In genomic region chr3:49718419-49719213, GRCh38 we compare ENCODE assay signal across 9 cellular contexts. TPM values are rescaled to one million over a fixed set of nuclear protein-coding genes. Genes with fewer than 3 reads are reported as not detected.
DNase-seq lines count a peak whose midpoint lies in the region; ATAC-seq, FAIRE-seq and TF ChIP-seq lines count a peak whose summit lies in the region.
"Had no signal": no experiment of that assay in that cellular context is flagged by ENCODE, and none has a peak within 500 bp of the region (broad histone marks: within the 10 kb centered on the region; RNA-seq: fewer than 3 reads in every experiment).

No MANE protein-coding gene starts in this region.

- no peak; the same call in 1 of the 2 replicates for TF ChIP-seq POLR2A in K562 (conservative IDR thresholded peaks at IDR 0.05)
- no peak for TF ChIP-seq POLR2A in lower leg skin (IDR thresholded peaks at IDR 0.05)
- TF ChIP-seq POLR2A in transverse colon (IDR thresholded peaks at IDR 0.05) = no peak

- no peak overlapping the region for H2AFZ ChIP-seq in K562 (ENCODE audit: low read depth, low read length)

- H4K20me1 ChIP-seq in K562 (replicated peaks; ENCODE audit: control insufficient read depth, insufficient read depth, low read length) = 0 out of 2 replicates have a peak, but pooled peaks cover 3% of the 10 kb centered on the region

- intact Hi-C loops in activated naive CD4-positive, alpha-beta T cell treated with anti-CD3 and anti-CD28 coated beads for 36 hours (cut with micrococcal nuclease) = loop anchor here (1.0 to 2.0 kb wide), 3 partner anchors 68 to 186 kb away; partner anchors contain the start of gene IP6K1
- intact Hi-C loops in K562 (cut with micrococcal nuclease) (no loop called here), lower leg skin (cut with DNase I; ENCODE audit: low total_unique reads) (no loop called here), transverse colon (cut with DNase I; ENCODE audit: low total_unique reads) (no loop called here)

- ATAC-seq in K562 (no peak), GM19397 (IDR thresholded peaks at IDR 0.05; ENCODE audit: unreplicated experiment) (no peak)

- H3K4me3 Mint-ChIP-seq in activated naive CD4-positive, alpha-beta T cell treated with anti-CD3 and anti-CD28 coated beads for 36 hours = peak overlapping the region; percentile 76

- TF ChIP-seq EP300 in K562 (IDR thresholded peaks at IDR 0.05; ENCODE audit: low read length) (no peak), transverse colon (IDR thresholded peaks at IDR 0.05; ENCODE audit: low read depth) (no peak)

- 100% methylated on average over 14 of the region's 77 CpGs for WGBS in K562 (ENCODE audit: insufficient coverage, low coverage, missing lambda C conversion rate)
- WGBS in lower leg skin, 2 donors = 31 to 33% methylated on average over 69 to 71 of the region's 77 CpGs
- 54 to 78% methylated on average over 24 to 77 of the region's 77 CpGs for WGBS in transverse colon (ENCODE audit: low coverage in 1 of 2), 2 donors

- H3K4me2 ChIP-seq in K562 (ENCODE audit: insufficient read depth, low read length) = no peak overlapping the region

- H3K27me3 Mint-ChIP-seq in activated naive CD4-positive, alpha-beta T cell treated with anti-CD3 and anti-CD28 coated beads for 36 hours (ENCODE audit: low read depth) = no peaks in the 10 kb centered on the region

- no peak overlapping the region for H3K27ac Mint-ChIP-seq in activated naive CD4-positive, alpha-beta T cell treated with anti-CD3 and anti-CD28 coated beads for 36 hours

- peaks cover 61% of the 10 kb centered on the region; the same call in 2 of the 3 replicates for H3K36me3 ChIP-seq in K562 (ENCODE audit: control insufficient read depth, insufficient read depth, low read length)
- no peaks in the 10 kb centered on the region for H3K36me3 ChIP-seq in transverse colon

- no peaks in the 10 kb centered on the region for H3K9me3 Mint-ChIP-seq in activated naive CD4-positive, alpha-beta T cell treated with anti-CD3 and anti-CD28 coated beads for 36 hours

- H3K4me1 Mint-ChIP-seq in activated naive CD4-positive, alpha-beta T cell treated with anti-CD3 and anti-CD28 coated beads for 36 hours (ENCODE audit: low read depth) = peaks cover 31% of the 10 kb centered on the region

- no peak overlapping the region for H3K4me3 ChIP-seq in K562
- peak overlapping the region; percentile 1 for H3K4me3 ChIP-seq in lower leg skin (ENCODE audit: low read depth, poor library complexity, severe bottlenecking)
- peak overlapping the region; percentile 15 to 51 (median 40) for H3K4me3 ChIP-seq in transverse colon

- peaks cover 10% of the 10 kb centered on the region for H3K79me2 ChIP-seq in K562 (ENCODE audit: control insufficient read depth, insufficient read depth, low read length)

- FAIRE-seq in K562 (lab: Jason Lieb, UNC) = no peak
- FAIRE-seq: TTC549 had no signal

- POLR2A ChIA-PET in K562 (lab: Yijun Ruan, JAX) = no interaction called here

- BruUV-seq in K562 (replicated peaks; lab: Mats Ljungman, UMichigan) = no TSS peak

- no peak for TF ChIP-seq CTCF in K562 (IDR thresholded peaks at IDR 0.05 in 2 of 3, conservative IDR thresholded peaks at IDR 0.05 in 1 of 3; ENCODE audit: insufficient read depth in 2 of 3, low read depth in 1 of 3, low read length in 3 of 3)
- TF ChIP-seq CTCF in lower leg skin (IDR thresholded peaks at IDR 0.05) = no peak
- no peak for TF ChIP-seq CTCF in transverse colon (IDR thresholded peaks at IDR 0.05)
- TF ChIP-seq CTCF in GM13976 (IDR thresholded peaks at IDR 0.05; ENCODE audit: borderline replicate concordance, control extremely low read depth, extremely low read depth, insufficient read depth, missing control alignments) = no peak

- peaks cover 7% of the 10 kb centered on the region for H3K36me3 Mint-ChIP-seq in activated naive CD4-positive, alpha-beta T cell treated with anti-CD3 and anti-CD28 coated beads for 36 hours (ENCODE audit: low read depth)

- no peaks in the 10 kb centered on the region for H3K9me1 ChIP-seq in K562 (ENCODE audit: control insufficient read depth, insufficient read depth, low read length)

- H3K4me1 ChIP-seq in K562 (replicated peaks in 1 of 2; ENCODE audit: control insufficient read depth in 2 of 2, insufficient read depth in 2 of 2, low read length in 2 of 2) (peaks cover 0 to 28% of the 10 kb centered on the region in 2 experiments; a peak in 3 of 5 replicates), transverse colon (peaks cover 16 to 31% (median 26%) of the 10 kb centered on the region in 4 donors)

- H3K27ac ChIP-seq in K562 (ENCODE audit: extremely low read depth, low read depth, low read length) (no peak overlapping the region), transverse colon (peak overlapping the region in 3 of 4 donors; percentile 79 to 84 (median 83))

- in situ Hi-C loops in K562 (cut with MboI) = no loop called here
- in situ Hi-C loops in transverse colon (cut with MboI; ENCODE audit: low pct_ligation_motif_present in 1 of 4, low pct_unique_long_range_greater_than_20kb in 1 of 4, low sequenced_read_pairs in 3 of 4) = no loop called here
- in situ Hi-C loops in GM13976 (cut with MboI; ENCODE audit: low sequenced_read_pairs, unreplicated experiment) = no loop called here

- CTCF ChIA-PET in activated naive CD4-positive, alpha-beta T cell treated with anti-CD3 and anti-CD28 coated beads for 36 hours (lab: Charles Lee) = interaction anchor here (0.5 to 2.5 kb wide), 6 partner anchors 9 to 188 kb away, joined by 3 to 7 read pairs (median 4); no protein-coding TSS in a partner anchor
- CTCF ChIA-PET in K562 (lab: Yijun Ruan, JAX; ENCODE audit: low intra/inter-chr PET ratio) = interaction anchor here (1.2 kb wide), 1 partner anchor 120 kb away, joined by 4 read pairs; no protein-coding TSS in a partner anchor

- no peaks in the 10 kb centered on the region for H3K9me3 ChIP-seq in K562 (replicated peaks; ENCODE audit: control insufficient read depth, insufficient read depth, low read depth, low read length)
- no peaks in the 10 kb centered on the region for H3K9me3 ChIP-seq in transverse colon

- no peaks in the 10 kb centered on the region for H3K27me3 ChIP-seq in K562 (ENCODE audit: control insufficient read depth in 2 of 2, insufficient read depth in 2 of 2, low read length in 2 of 2)
- H3K27me3 ChIP-seq in transverse colon = no peaks in the 10 kb centered on the region

- H3K9ac ChIP-seq in K562 (ENCODE audit: insufficient read depth in 1 of 2, low read depth in 2 of 2, low read length in 2 of 2) = no peak overlapping the region

- no peak for DNase-seq in activated naive CD4-positive, alpha-beta T cell treated with anti-CD3 and anti-CD28 coated beads for 36 hours
- DNase-seq in activated naive CD4-positive, alpha-beta T cell treated with anti-CD3 and anti-CD28 coated beads, Interleukin-2, amount 50 U/mL, for 16 hours = no peak
- DNase-seq in K562 (ENCODE audit: extremely low read depth in 1 of 4, low spot score in 3 of 4) = no peak
- no peak for DNase-seq in lower leg skin (ENCODE audit: low spot score in 2 of 2)
- no peak for DNase-seq in transverse colon
- no peak for DNase-seq in GM13976 (ENCODE audit: low spot score)
- no peak for DNase-seq in hepatic stellate cell (ENCODE audit: low spot score)

- TF ChIP-seq RAD21 in K562 (CRISPR knock-in tag; conservative IDR thresholded peaks at IDR 0.05 in 1 of 2, IDR thresholded peaks at IDR 0.05 in 1 of 2) = no peak

RNA-seq across cellular contexts. Expression of gene AMIGO3, which starts 0.9 kb away (rescaled TPM):
- not detected for total RNA-seq in activated naive CD4-positive, alpha-beta T cell treated with anti-CD3 and anti-CD28 coated beads for 36 hours
- total RNA-seq in K562 (2011; cell fraction: chromatin; rRNA removed; ENCODE audit: low replicate concordance) = 5.9 TPM in 1 of 2 replicates, not detected in the other
- 5.9 and 8.8 TPM in 2 replicates for total RNA-seq in K562 (2011; cell fraction: nucleolus; rRNA removed)
- total RNA-seq in K562 (2011; cell fraction: nucleoplasm; rRNA removed) = 0.51 TPM in 1 of 2 replicates, not detected in the other
- total RNA-seq in K562 (2014; rRNA removed) (0.68 and 1.4 TPM in 2 replicates), K562 (2014; rRNA removed; fragmentation: Illumina TruSeq; extraction: Trizol) (not detected in 2 replicates), K562 (2015; rRNA removed; fragmentation: Illumina TruSeq; extraction: Trizol) (0.26 TPM in 1 of 2 replicates, not detected in the other), K562 (2021) (0.18 and 0.44 TPM in 2 replicates), lower leg skin (1 to 10 TPM; 1.0 to 3.7 (median 3.1) TPM), transverse colon (under 1 TPM in 2 of 4 donors, not detected in 2; 0.68 to 0.79 TPM)
- polyA plus RNA-seq in K562 (2011; rRNA removed) (0.13 and 0.41 TPM in 2 replicates), K562 (2014; fragmentation: Illumina TruSeq; extraction: Trizol) (0.18 TPM in 1 of 2 replicates, not detected in the other), K562 (2014; fragmentation: Nextera tagmentation; extraction: Ambion mirVana) (not detected), K562 (2014; rRNA removed) (2.0 and 2.8 TPM in 2 replicates)
- polyA plus RNA-seq in K562 (2011; cell fraction: cytosol; rRNA removed) = 3.1 TPM in 1 of 2 replicates, not detected in the other
- 2.6 and 8.7 TPM in 2 replicates for polyA plus RNA-seq in K562 (2011; cell fraction: nucleus; rRNA removed)
- polyA plus RNA-seq in K562 (2012) = 0.61 and 4.4 TPM in 2 replicates
- not detected in 2 replicates for polyA minus RNA-seq in K562 (2011; rRNA and poly(A)+ RNA removed)
- 0.38 and 2.4 TPM in 2 replicates for polyA minus RNA-seq in K562 (2011; cell fraction: cytosol; rRNA and poly(A)+ RNA removed)
- 2.4 and 3.3 TPM in 2 replicates for polyA minus RNA-seq in K562 (2011; cell fraction: nucleus; rRNA and poly(A)+ RNA removed)

RNA-seq across cellular contexts. Expression of gene GMPPB, which starts 5.1 kb away (rescaled TPM):
- total RNA-seq in activated naive CD4-positive, alpha-beta T cell treated with anti-CD3 and anti-CD28 coated beads for 36 hours = 10 to 100 TPM; 25.6 to 27.4 TPM
- total RNA-seq in K562 (2011; cell fraction: chromatin; rRNA removed; ENCODE audit: low replicate concordance) = 23.6 and 70.2 TPM in 2 replicates
- total RNA-seq in K562 (2011; cell fraction: nucleolus; rRNA removed) = 47.0 and 56.7 TPM in 2 replicates
- 29.1 and 36.1 TPM in 2 replicates for total RNA-seq in K562 (2011; cell fraction: nucleoplasm; rRNA removed)
- total RNA-seq in K562 (2014; rRNA removed) (11.0 and 18.0 TPM in 2 replicates), K562 (2014; rRNA removed; fragmentation: Illumina TruSeq; extraction: Trizol) (4.3 and 5.5 TPM in 2 replicates), K562 (2015; rRNA removed; fragmentation: Illumina TruSeq; extraction: Trizol) (8.8 and 9.2 TPM in 2 replicates), K562 (2021) (16.4 and 17.4 TPM in 2 replicates), lower leg skin (10 to 100 TPM; 10.1 to 27.6 (median 18.2) TPM), transverse colon (10 to 100 TPM; 37.2 to 53.9 (median 44.2) TPM)
- polyA plus RNA-seq in K562 (2011; rRNA removed) (8.1 and 10.3 TPM in 2 replicates), K562 (2014; fragmentation: Illumina TruSeq; extraction: Trizol) (5.8 and 7.4 TPM in 2 replicates), K562 (2014; fragmentation: Nextera tagmentation; extraction: Ambion mirVana) (under 1 TPM; 0.53 to 0.92 TPM), K562 (2014; rRNA removed) (11.3 and 13.3 TPM in 2 replicates)
- 8.4 and 10.6 TPM in 2 replicates for polyA plus RNA-seq in K562 (2011; cell fraction: cytosol; rRNA removed)
- polyA plus RNA-seq in K562 (2011; cell fraction: nucleus; rRNA removed) = 36.7 and 37.8 TPM in 2 replicates
- 11.6 and 18.7 TPM in 2 replicates for polyA plus RNA-seq in K562 (2012)
- 7.8 and 8.5 TPM in 2 replicates for polyA minus RNA-seq in K562 (2011; rRNA and poly(A)+ RNA removed)
- polyA minus RNA-seq in K562 (2011; cell fraction: cytosol; rRNA and poly(A)+ RNA removed) = 6.6 and 7.7 TPM in 2 replicates
- polyA minus RNA-seq in K562 (2011; cell fraction: nucleus; rRNA and poly(A)+ RNA removed) = 22.8 and 34.7 TPM in 2 replicates

RNA-seq across cellular contexts. Expression of gene RNF123, which starts 29.3 kb away (rescaled TPM):
- 10 to 100 TPM; 20.3 to 21.5 TPM for total RNA-seq in activated naive CD4-positive, alpha-beta T cell treated with anti-CD3 and anti-CD28 coated beads for 36 hours
- 60.1 and 195 TPM in 2 replicates for total RNA-seq in K562 (2011; cell fraction: chromatin; rRNA removed; ENCODE audit: low replicate concordance)
- total RNA-seq in K562 (2011; cell fraction: nucleolus; rRNA removed) = 128 and 136 TPM in 2 replicates
- 70.7 and 81.4 TPM in 2 replicates for total RNA-seq in K562 (2011; cell fraction: nucleoplasm; rRNA removed)
- total RNA-seq in K562 (2014; rRNA removed) (15.0 and 24.2 TPM in 2 replicates), K562 (2014; rRNA removed; fragmentation: Illumina TruSeq; extraction: Trizol) (12.5 and 17.5 TPM in 2 replicates), K562 (2015; rRNA removed; fragmentation: Illumina TruSeq; extraction: Trizol) (14.4 and 15.6 TPM in 2 replicates), K562 (2021) (44.6 and 53.1 TPM in 2 replicates), lower leg skin (10 to 100 TPM; 12.8 to 28.4 (median 26.5) TPM), transverse colon (10 to 100 TPM; 34.6 to 99.5 (median 52.1) TPM)
- polyA plus RNA-seq in K562 (2011; rRNA removed) (30.4 and 48.7 TPM in 2 replicates), K562 (2014; fragmentation: Illumina TruSeq; extraction: Trizol) (28.8 and 29.6 TPM in 2 replicates), K562 (2014; fragmentation: Nextera tagmentation; extraction: Ambion mirVana) (1 to 10 TPM; 8.7 to 8.8 TPM), K562 (2014; rRNA removed) (34.2 and 35.0 TPM in 2 replicates)
- polyA plus RNA-seq in K562 (2011; cell fraction: cytosol; rRNA removed) = 44.7 and 74.3 TPM in 2 replicates
- polyA plus RNA-seq in K562 (2011; cell fraction: nucleus; rRNA removed) = 195 and 281 TPM in 2 replicates
- 22.8 and 35.5 TPM in 2 replicates for polyA plus RNA-seq in K562 (2012)
- polyA minus RNA-seq in K562 (2011; rRNA and poly(A)+ RNA removed) = 22.1 and 29.0 TPM in 2 replicates
- polyA minus RNA-seq in K562 (2011; cell fraction: cytosol; rRNA and poly(A)+ RNA removed) = 28.9 and 31.4 TPM in 2 replicates
- polyA minus RNA-seq in K562 (2011; cell fraction: nucleus; rRNA and poly(A)+ RNA removed) = 45.0 and 58.2 TPM in 2 replicates

RNA-seq across cellular contexts. Expression of gene MST1, which starts 29.3 kb away (rescaled TPM):
- total RNA-seq in activated naive CD4-positive, alpha-beta T cell treated with anti-CD3 and anti-CD28 coated beads for 36 hours = 10 to 100 TPM; 10.7 to 13.1 TPM
- total RNA-seq in K562 (2011; cell fraction: chromatin; rRNA removed; ENCODE audit: low replicate concordance) = 3.9 and 10.8 TPM in 2 replicates
- 8.2 and 12.5 TPM in 2 replicates for total RNA-seq in K562 (2011; cell fraction: nucleolus; rRNA removed)
- total RNA-seq in K562 (2011; cell fraction: nucleoplasm; rRNA removed) = 5.0 and 5.1 TPM in 2 replicates
- total RNA-seq in K562 (2014; rRNA removed) = 0.23 and 0.57 TPM in 2 replicates
- total RNA-seq in K562 (2014; rRNA removed; fragmentation: Illumina TruSeq; extraction: Trizol) = 0.51 TPM in 1 of 2 replicates, not detected in the other
- 0.26 and 0.40 TPM in 2 replicates for total RNA-seq in K562 (2015; rRNA removed; fragmentation: Illumina TruSeq; extraction: Trizol)
- 1.2 and 1.4 TPM in 2 replicates for total RNA-seq in K562 (2021)
- polyA plus RNA-seq in K562 (2011; rRNA removed) = 1.3 and 4.3 TPM in 2 replicates
- 0.94 and 1.4 TPM in 2 replicates for polyA plus RNA-seq in K562 (2011; cell fraction: cytosol; rRNA removed)
- polyA plus RNA-seq in K562 (2011; cell fraction: nucleus; rRNA removed) = 35.5 and 64.0 TPM in 2 replicates
- polyA plus RNA-seq in K562 (2012) = 3.4 and 6.1 TPM in 2 replicates
- polyA plus RNA-seq in K562 (2014; fragmentation: Illumina TruSeq; extraction: Trizol) = 0.30 and 1.1 TPM in 2 replicates
- polyA plus RNA-seq in K562 (2014; fragmentation: Nextera tagmentation; extraction: Ambion mirVana) = under 1 TPM; 0.08 to 0.10 TPM
- polyA plus RNA-seq in K562 (2014; rRNA removed) = 1.8 and 5.0 TPM in 2 replicates
- 0.56 and 1.1 TPM in 2 replicates for polyA minus RNA-seq in K562 (2011; rRNA and poly(A)+ RNA removed)
- polyA minus RNA-seq in K562 (2011; cell fraction: cytosol; rRNA and poly(A)+ RNA removed) = 1.0 and 1.2 TPM in 2 replicates
- 3.1 and 6.1 TPM in 2 replicates for polyA minus RNA-seq in K562 (2011; cell fraction: nucleus; rRNA and poly(A)+ RNA removed)
- 10 to 100 TPM; 12.9 to 24.7 (median 17.4) TPM for total RNA-seq in lower leg skin
- 100 to 1,000 TPM in 1 of 4 donors, 10 to 100 TPM in 3; 12.2 to 116 (median 15.1) TPM for total RNA-seq in transverse colon

RNA-seq across cellular contexts. Expression of gene APEH, which starts 44.5 kb away (rescaled TPM):
- 100 to 1,000 TPM; 120 to 122 TPM for total RNA-seq in activated naive CD4-positive, alpha-beta T cell treated with anti-CD3 and anti-CD28 coated beads for 36 hours
- 167 and 504 TPM in 2 replicates for total RNA-seq in K562 (2011; cell fraction: chromatin; rRNA removed; ENCODE audit: low replicate concordance)
- total RNA-seq in K562 (2011; cell fraction: nucleolus; rRNA removed) = 286 and 325 TPM in 2 replicates
- 167 and 176 TPM in 2 replicates for total RNA-seq in K562 (2011; cell fraction: nucleoplasm; rRNA removed)
- total RNA-seq in K562 (2014; rRNA removed) = 142 and 162 TPM in 2 replicates
- total RNA-seq in K562 (2014; rRNA removed; fragmentation: Illumina TruSeq; extraction: Trizol) = 74.1 and 104 TPM in 2 replicates
- 126 and 127 TPM in 2 replicates for total RNA-seq in K562 (2015; rRNA removed; fragmentation: Illumina TruSeq; extraction: Trizol)
- total RNA-seq in K562 (2021) = 174 and 177 TPM in 2 replicates
- polyA plus RNA-seq in K562 (2011; rRNA removed) = 116 and 117 TPM in 2 replicates
- polyA plus RNA-seq in K562 (2011; cell fraction: cytosol; rRNA removed) = 143 and 217 TPM in 2 replicates
- polyA plus RNA-seq in K562 (2011; cell fraction: nucleus; rRNA removed) = 281 and 331 TPM in 2 replicates
- 148 and 159 TPM in 2 replicates for polyA plus RNA-seq in K562 (2012)
- polyA plus RNA-seq in K562 (2014; fragmentation: Illumina TruSeq; extraction: Trizol) = 120 and 130 TPM in 2 replicates
- 10 to 100 TPM; 70.9 to 72.6 TPM for polyA plus RNA-seq in K562 (2014; fragmentation: Nextera tagmentation; extraction: Ambion mirVana)
- 111 and 122 TPM in 2 replicates for polyA plus RNA-seq in K562 (2014; rRNA removed)
- 104 and 133 TPM in 2 replicates for polyA minus RNA-seq in K562 (2011; rRNA and poly(A)+ RNA removed)
- polyA minus RNA-seq in K562 (2011; cell fraction: cytosol; rRNA and poly(A)+ RNA removed) = 123 and 130 TPM in 2 replicates
- polyA minus RNA-seq in K562 (2011; cell fraction: nucleus; rRNA and poly(A)+ RNA removed) = 142 and 151 TPM in 2 replicates
- total RNA-seq in lower leg skin = 10 to 100 TPM; 73.8 to 92.4 (median 83.1) TPM
- 100 to 1,000 TPM in 3 of 4 donors, 10 to 100 TPM in 1; 53.9 to 151 (median 116) TPM for total RNA-seq in transverse colon
